Comparison of ENCODE assay signal across 11 cellular contexts in genomic region chrX:10725071-10725470, GRCh38.
DNase-seq lines count a peak whose midpoint lies in the region; ATAC-seq and TF ChIP-seq lines count a peak whose summit lies in the region.
"Had no signal": no experiment of that assay in that cellular context is flagged by ENCODE, and none has a peak within 500 bp of the region (broad histone marks: within the 10 kb centered on the region; RNA-seq: fewer than 3 reads in every experiment).

No MANE protein-coding gene starts in this region.

- H3K36me3 ChIP-seq in mucosa of descending colon (ENCODE audit: low read depth), result no peaks in the 10 kb centered on the region

- no peak overlapping the region for H3K27ac Mint-ChIP-seq in neural crest cell (ENCODE audit: unreplicated experiment)

- H3K9me3 Mint-ChIP-seq in neural crest cell, result peaks cover 3% of the 10 kb centered on the region
- H3K9me3 Mint-ChIP-seq: central memory CD8-positive, alpha-beta T cell had no signal

- no peak overlapping the region for H3K4me3 ChIP-seq in mucosa of descending colon

- no peaks in the 10 kb centered on the region for H3K4me1 ChIP-seq in mucosa of descending colon (ENCODE audit: low read depth)

- DNase-seq in NCI-H345 (lab: John Stamatoyannopoulos, UW) (peak; percentile 4), NCI-H345 treated with DMSO at 0.1 percent for 48 hours (lab: John Stamatoyannopoulos, UW; ENCODE audit: unreplicated experiment) (no peak), HT-29 (ENCODE audit: low spot score) (peak; percentile 12), astrocyte of the hippocampus (ENCODE audit: low read depth, low spot score) (peak; percentile 17), neural crest cell (ENCODE audit: low read depth, low spot score) (no peak), mucosa of descending colon (no peak), NCI-H510A (lab: John Stamatoyannopoulos, UW) (no peak)
- DNase-seq: activated CD8-positive, alpha-beta memory T cell treated with anti-CD3 and anti-CD28 coated beads, Interleukin-2, amount 50 U/mL, for 4 hours; SHP77 had no signal

- H3K4me3 Mint-ChIP-seq in neural crest cell, result no peak overlapping the region
- H3K4me3 Mint-ChIP-seq: central memory CD8-positive, alpha-beta T cell had no signal

- no peaks in the 10 kb centered on the region for H3K27me3 Mint-ChIP-seq in neural crest cell (ENCODE audit: low read depth)
- H3K27me3 Mint-ChIP-seq: central memory CD8-positive, alpha-beta T cell had no signal

- intact Hi-C loops in mucosa of descending colon (cut with DNase I, micrococcal nuclease), result loop anchor here in 1 of 2 donors (10.0 kb wide), 1 partner anchor 530 kb away; no protein-coding TSS in a partner anchor

- H3K36me3 Mint-ChIP-seq in neural crest cell (ENCODE audit: low read depth), result no peaks in the 10 kb centered on the region

- ATAC-seq in GM19324 (IDR thresholded peaks at IDR 0.05; ENCODE audit: low FRiP score, unreplicated experiment) (no peak), mucosa of descending colon (no peak)

- peaks cover 26% of the 10 kb centered on the region for H3K4me1 Mint-ChIP-seq in neural crest cell
- H3K4me1 Mint-ChIP-seq: central memory CD8-positive, alpha-beta T cell had no signal

- H3K9me3 ChIP-seq in mucosa of descending colon, result no peaks in the 10 kb centered on the region

- TF ChIP-seq CTCF in neural crest cell (conservative IDR thresholded peaks at IDR 0.05) (peak; percentile 57), mucosa of descending colon (IDR thresholded peaks at IDR 0.05) (no peak)

Comparison
In these comparisons a context has a peak if more than half of its experiments do, and no peak if none do; other contexts are left out.
1. DNase-seq: peak in NCI-H345 (single experiment), HT-29 (single experiment) and astrocyte of the hippocampus (single experiment); none in NCI-H345 treated with DMSO at 0.1 percent for 48 hours (single experiment), neural crest cell (single experiment), mucosa of descending colon (0 of 3) and NCI-H510A (single experiment).